In the genomic region with DNA sequence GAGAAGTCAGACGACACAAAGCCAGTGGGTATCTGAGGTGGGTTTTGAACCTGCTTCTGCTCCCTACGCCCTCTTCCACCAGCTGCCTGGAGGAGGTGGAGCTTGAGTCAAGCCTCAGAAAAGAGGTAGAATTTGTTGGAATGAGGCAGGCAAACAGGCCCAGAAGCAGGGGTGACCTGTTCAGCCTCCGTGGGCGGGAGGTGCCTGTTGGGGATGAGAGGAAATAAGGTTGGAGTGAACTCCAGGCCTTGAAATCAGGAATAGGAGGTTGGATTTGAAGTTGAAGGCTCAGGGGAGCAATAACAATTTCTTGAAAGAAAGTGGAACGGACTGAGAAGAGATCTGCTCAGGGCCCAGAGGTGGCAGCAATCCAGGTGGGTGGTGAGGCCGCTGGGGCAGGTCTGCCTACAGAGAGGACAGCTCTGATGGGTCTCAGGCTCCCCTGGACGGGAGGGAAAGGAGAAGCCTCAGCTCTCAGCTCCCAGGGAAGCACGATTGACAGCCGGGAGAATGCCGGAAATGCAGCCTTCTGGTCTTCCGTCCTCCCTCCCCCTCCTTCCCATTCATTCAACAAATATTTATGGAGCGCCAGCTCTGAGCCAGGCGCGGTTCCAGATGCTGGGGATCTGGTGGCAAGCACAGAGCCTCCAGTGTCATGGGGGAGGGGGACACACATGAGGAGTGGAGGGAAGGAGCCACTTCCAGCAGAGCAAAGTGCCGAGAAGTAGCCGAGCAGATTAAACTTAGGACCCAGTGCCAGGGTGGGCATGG, we compare ENCODE assay signal across 8 cellular contexts.
DNase-seq lines count a peak whose midpoint lies in the region; ATAC-seq, FAIRE-seq and TF ChIP-seq lines count a peak whose summit lies in the region.

No MANE protein-coding gene starts in this region.

- peak overlapping the region; percentile 77 for H3K9ac ChIP-seq in astrocyte (ENCODE audit: low read length)
- H3K9ac ChIP-seq in HepG2 (ENCODE audit: insufficient read depth, low read depth, low read length), result peak overlapping the region; percentile 19; the same call in 1 of the 2 replicates

- peak overlapping the region; percentile 85 for H3K4me3 Mint-ChIP-seq in astrocyte (ENCODE audit: unreplicated experiment)

- H3K27ac ChIP-seq in astrocyte (ENCODE audit: low read depth, low read length), result peak overlapping the region; percentile 91
- no peak overlapping the region for H3K27ac ChIP-seq in HepG2 (ENCODE audit: extremely low read length, insufficient read depth, low read length)

- H3K36me3 ChIP-seq in astrocyte (ENCODE audit: insufficient read depth, low read length), result no peaks in the 10 kb centered on the region
- no peaks in the 10 kb centered on the region for H3K36me3 ChIP-seq in HepG2 (replicated peaks in 1 of 2; ENCODE audit: control insufficient read depth in 1 of 2, insufficient read depth in 2 of 2, low read length in 2 of 2)

- H3K9me3 ChIP-seq in astrocyte (ENCODE audit: insufficient read depth, low read depth, low read length) (no peaks in the 10 kb centered on the region), HepG2 (ENCODE audit: low read length) (no peaks in the 10 kb centered on the region)

- no peak for TF ChIP-seq POLR2A in HepG2 (IDR thresholded peaks at IDR 0.05; ENCODE audit: insufficient read depth in 1 of 2, low read depth in 2 of 2, low read length in 2 of 2)

- peak overlapping the region; percentile 43 for H2AFZ ChIP-seq in astrocyte (ENCODE audit: low read depth, low read length)
- no peak overlapping the region for H2AFZ ChIP-seq in HepG2 (ENCODE audit: low read length)

- H4K20me1 ChIP-seq in astrocyte (ENCODE audit: insufficient read depth, low read length), result peaks cover 47% of the 10 kb centered on the region
- peaks cover 29% of the 10 kb centered on the region; the same call in 1 of the 2 replicates for H4K20me1 ChIP-seq in HepG2 (ENCODE audit: insufficient read depth, low read length)

- H3K4me1 ChIP-seq in astrocyte (ENCODE audit: insufficient read depth, low read length) (peaks cover 48% of the 10 kb centered on the region), HepG2 (ENCODE audit: insufficient read depth, low read length) (peaks cover 59% of the 10 kb centered on the region)

- H3K4me3 ChIP-seq in astrocyte (ENCODE audit: insufficient read depth, low read depth, low read length) (peak overlapping the region; percentile 36), HepG2 (replicated peaks in 1 of 3; ENCODE audit: insufficient read depth in 1 of 3, low read depth in 2 of 3, low read length in 3 of 3) (peak overlapping the region in 1 of 3 experiments; percentile 53; a peak in 1 of 6 replicates)

- CTCF ChIA-PET in HepG2 (lab: Yijun Ruan, JAX; ENCODE audit: low intra/inter-chr PET ratio, low total read pairs), result no interaction called here

- H3K79me2 ChIP-seq in astrocyte (ENCODE audit: insufficient read depth, low read length) (peaks cover 81% of the 10 kb centered on the region), HepG2 (ENCODE audit: insufficient read depth, low read length) (peaks cover 8% of the 10 kb centered on the region)

- H3K27me3 ChIP-seq in astrocyte (ENCODE audit: insufficient read depth, low read length) (no peaks in the 10 kb centered on the region), HepG2 (ENCODE audit: control insufficient read depth in 1 of 2, insufficient read depth in 2 of 2, low read length in 2 of 2) (peaks cover 13 to 32% of the 10 kb centered on the region in 2 experiments; a peak in 4 of 5 replicates)

- no peak for TF ChIP-seq CTCF in astrocyte (IDR thresholded peaks at IDR 0.05; ENCODE audit: insufficient read depth, low read depth, low read length)
- TF ChIP-seq CTCF in HepG2 (CRISPR knock-in tag; IDR thresholded peaks at IDR 0.05), result no peak

- TF ChIP-seq RAD21 in HepG2 (CRISPR knock-in tag; IDR thresholded peaks at IDR 0.05), result no peak

- TF ChIP-seq EP300 in HepG2 (IDR thresholded peaks at IDR 0.05; ENCODE audit: low read depth in 2 of 2, low read length in 2 of 2) (peak in 1 of 2 experiments; percentile 24; a peak in 1 of 4 replicates), HepG2 (CRISPR knock-in tag; IDR thresholded peaks at IDR 0.05; ENCODE audit: borderline replicate concordance) (0 out of 2 replicates have a peak, but pooled peaks have one; percentile 20)

- H3K4me2 ChIP-seq in astrocyte (ENCODE audit: low read length) (peak overlapping the region; percentile 90), HepG2 (ENCODE audit: low read depth, low read length) (peak overlapping the region; percentile 90)

- H3K27ac Mint-ChIP-seq in astrocyte (ENCODE audit: unreplicated experiment), result peak overlapping the region; percentile 91

- FAIRE-seq in astrocyte (lab: Jason Lieb, UNC) (peak; percentile 62), HepG2 (lab: Jason Lieb, UNC) (no peak)

- intact Hi-C loops in HepG2 (cut with micrococcal nuclease; ENCODE audit: unreplicated experiment), result loop anchor here (5.0 kb wide), 1 partner anchor 57 kb away; no protein-coding TSS in a partner anchor

- peaks cover 6% of the 10 kb centered on the region for H3K27me3 Mint-ChIP-seq in astrocyte (ENCODE audit: low read depth, unreplicated experiment)

- DNase-seq in A172 (ENCODE audit: low spot score) (peak; percentile 87), HK-2 (ENCODE audit: unreplicated experiment) (peak; percentile 46), astrocyte (ENCODE audit: low read depth) (peak; percentile 82), HepG2 (ENCODE audit: low spot score) (peak; percentile 53), NCI-H1930 (lab: John Stamatoyannopoulos, UW) (no peak)

- POLR2A ChIA-PET in HepG2 (lab: Yijun Ruan, JAX), result interaction anchor here (2.0 to 6.6 kb wide), 3 partner anchors 15 to 38 kb away, joined by 6 to 39 read pairs (median 34); no protein-coding TSS in a partner anchor

- H3K36me3 Mint-ChIP-seq in astrocyte (ENCODE audit: low read depth, unreplicated experiment), result peaks cover 18% of the 10 kb centered on the region

- no TSS peak for BruUV-seq in HepG2 (replicated peaks; lab: Mats Ljungman, UMichigan)

- peak; percentile 12 for ATAC-seq in HepG2
- ATAC-seq in GM21390 (IDR thresholded peaks at IDR 0.05; ENCODE audit: unreplicated experiment), result no peak
- no peak for ATAC-seq in HG03460 (IDR thresholded peaks at IDR 0.05; ENCODE audit: unreplicated experiment)
- no peak for ATAC-seq in GM19455 (IDR thresholded peaks at IDR 0.05; ENCODE audit: unreplicated experiment)

- WGBS in HepG2 (ENCODE audit: low lambda C conversion rate), result 38% methylated on average over 16 of the region's 16 CpGs

- H3K4me1 Mint-ChIP-seq in astrocyte (ENCODE audit: low read depth, unreplicated experiment), result peaks cover 36% of the 10 kb centered on the region

- in situ Hi-C loops in HepG2 (cut with HindIII; ENCODE audit: extremely low pct_ligation_motif_present, low pct_unique_long_range_greater_than_20kb), result no loop called here

- H3K9me3 Mint-ChIP-seq in astrocyte (ENCODE audit: unreplicated experiment), result no peaks in the 10 kb centered on the region

TF ChIP-seq in HepG2, 621 proteins besides CTCF, POLR2A, EP300 and RAD21 (continues in another document):
- TF ChIP-seq MBNL3 (CRISPR knock-in tag; conservative IDR thresholded peaks at IDR 0.05) (no peak), ZNF205 (CRISPR knock-in tag; IDR thresholded peaks at IDR 0.05) (peak; percentile 96), HIVEP1 (CRISPR knock-in tag; IDR thresholded peaks at IDR 0.05) (no peak), ZSCAN21 (CRISPR knock-in tag; IDR thresholded peaks at IDR 0.05; ENCODE audit: borderline replicate concordance) (no peak), SMARCC2 (IDR thresholded peaks at IDR 0.05) (no peak), E2F1 (CRISPR knock-in tag; IDR thresholded peaks at IDR 0.05) (no peak), ZNF720 (CRISPR knock-in tag; IDR thresholded peaks at IDR 0.05) (no peak), ZNF614 (CRISPR knock-in tag; IDR thresholded peaks at IDR 0.05; ENCODE audit: borderline replicate concordance) (0 out of 2 replicates have a peak, but pooled peaks have one; percentile 22), KDM3A (CRISPR knock-in tag; IDR thresholded peaks at IDR 0.05; ENCODE audit: low read depth) (no peak), NR2F6 (IDR thresholded peaks at IDR 0.05) (no peak), NR2F6 (CRISPR knock-in tag; IDR thresholded peaks at IDR 0.05) (peak; percentile 32; the same call in 1 of the 2 replicates), ZFP36L2 (CRISPR knock-in tag; IDR thresholded peaks at IDR 0.05) (no peak), NR0B2 (CRISPR knock-in tag; IDR thresholded peaks at IDR 0.05) (no peak), HNF1B (CRISPR knock-in tag; IDR thresholded peaks at IDR 0.05) (no peak)
- TF ChIP-seq, protein P1, sequence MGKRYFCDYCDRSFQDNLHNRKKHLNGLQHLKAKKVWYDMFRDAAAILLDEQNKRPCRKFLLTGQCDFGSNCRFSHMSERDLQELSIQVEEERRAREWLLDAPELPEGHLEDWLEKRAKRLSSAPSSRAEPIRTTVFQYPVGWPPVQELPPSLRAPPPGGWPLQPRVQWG (CRISPR knock-in tag; IDR thresholded peaks at IDR 0.05; ENCODE audit: borderline replicate concordance, low read depth), result no peak

Comparison
In these comparisons a context has a peak if more than half of its experiments do, and no peak if none do; other contexts are left out.
1. DNase-seq: peak in A172 (single experiment), HK-2 (single experiment), astrocyte (single experiment) and HepG2 (single experiment); none in NCI-H1930 (0 of 2).